Comparison of ENCODE assay signal across 8 cellular contexts in genomic region chr4:38318737-38319455, GRCh38.
A peak's percentile ranks its signal among the peaks of the same experiment; 100 is the strongest.
DNase-seq lines count a peak whose midpoint lies in the region; ATAC-seq and FAIRE-seq lines count a peak whose summit lies in the region.

No MANE protein-coding gene starts in this region.

- DNase-seq in NCI-H2107 (lab: John Stamatoyannopoulos, UW) (peak; percentile 74), UCSD-AML1 (lab: John Stamatoyannopoulos, UW; ENCODE audit: unreplicated experiment) (peak; percentile 91), T47D (ENCODE audit: low read depth in 1 of 2, low spot score in 1 of 2) (peak; percentile 79 to 96)

- no peak overlapping the region for H3K27ac ChIP-seq in iPS-20b (ENCODE audit: low read length)

- no peaks in the 10 kb centered on the region for H3K36me3 ChIP-seq in iPS-20b (ENCODE audit: insufficient read depth, low read depth, low read length)
- H3K36me3 ChIP-seq in skeletal muscle satellite cell (ENCODE audit: insufficient read depth, low read length): no peaks in the 10 kb centered on the region

- H3K9me3 ChIP-seq in iPS-20b (ENCODE audit: insufficient read depth, low read depth, low read length) (no peaks in the 10 kb centered on the region), skeletal muscle satellite cell (replicated peaks; ENCODE audit: low read length) (no peaks in the 10 kb centered on the region)

- no peaks in the 10 kb centered on the region for H3K27me3 ChIP-seq in iPS-20b (ENCODE audit: insufficient read depth, low read length)
- H3K27me3 ChIP-seq in skeletal muscle satellite cell (ENCODE audit: control insufficient read depth, insufficient read depth, low read length): no peaks in the 10 kb centered on the region

- H3K4me2 ChIP-seq in skeletal muscle satellite cell (ENCODE audit: low read length): peak overlapping the region; percentile 78

- ATAC-seq in GM18520 (IDR thresholded peaks at IDR 0.05; ENCODE audit: unreplicated experiment) (peak; percentile 81), HG03045 (IDR thresholded peaks at IDR 0.05; ENCODE audit: unreplicated experiment) (peak; percentile 94)

- H3K4me1 ChIP-seq in iPS-20b (ENCODE audit: insufficient read depth, low read length) (peaks cover 12% of the 10 kb centered on the region; the same call in 1 of the 2 replicates), skeletal muscle satellite cell (ENCODE audit: control insufficient read depth, insufficient read depth, low read length) (peaks cover 43% of the 10 kb centered on the region)

- H3K9ac ChIP-seq in iPS-20b (ENCODE audit: low read depth, low read length): peak overlapping the region; percentile 40; the same call in 1 of the 2 replicates
- H3K9ac ChIP-seq in skeletal muscle satellite cell (ENCODE audit: low read depth, low read length): peak overlapping the region; percentile 66

- in situ Hi-C loops in T47D (cut with HindIII; ENCODE audit: low pct_unique_long_range_greater_than_20kb, low sequenced_read_pairs): no loop called here

- H3K4me3 ChIP-seq in iPS-20b (ENCODE audit: low read length) (peak overlapping the region; percentile 21; the same call in 1 of the 2 replicates), skeletal muscle satellite cell (ENCODE audit: low read length) (peak overlapping the region; percentile 52)

- FAIRE-seq in A204.1 (lab: Jason Lieb, UNC): peak; percentile 95
